Comparison of ENCODE assay signal across 9 cellular contexts in genomic region chr5:172534229-172535169, GRCh38.
A peak's percentile ranks its signal among the peaks of the same experiment; 100 is the strongest.
DNase-seq lines count a peak whose midpoint lies in the region; ATAC-seq and TF ChIP-seq lines count a peak whose summit lies in the region.
"Had no signal": no experiment of that assay in that cellular context is flagged by ENCODE, and none has a peak within 500 bp of the region (broad histone marks: within the 10 kb centered on the region; RNA-seq: fewer than 3 reads in every experiment).

No MANE protein-coding gene starts in this region.

- H3K9ac ChIP-seq in colonic mucosa (ENCODE audit: low read depth in 2 of 2, low read length in 2 of 2) = no peak overlapping the region

- no peak for TF ChIP-seq CTCF in colonic mucosa (IDR thresholded peaks at IDR 0.05)

- H3K27ac ChIP-seq in colonic mucosa = no peak overlapping the region
- no peak overlapping the region for H3K27ac ChIP-seq in naive thymus-derived CD4-positive, alpha-beta T cell (ENCODE audit: low read depth, low read length)

- H3K27me3 Mint-ChIP-seq in naive thymus-derived CD4-positive, alpha-beta T cell = peaks cover 0 to 14% (median 11%) of the 10 kb centered on the region in 5 donors

- ATAC-seq in left lobe of liver = no peak
- no peak for ATAC-seq in naive thymus-derived CD4-positive, alpha-beta T cell

- no peaks in the 10 kb centered on the region for H3K36me3 ChIP-seq in colonic mucosa
- no peaks in the 10 kb centered on the region for H3K36me3 ChIP-seq in naive thymus-derived CD4-positive, alpha-beta T cell (ENCODE audit: control insufficient read depth in 2 of 3, insufficient read depth in 3 of 3, low read length in 3 of 3)

- DNase-seq in LHCN-M2 (ENCODE audit: low read depth) (peak; percentile 22), colonic mucosa (peak; percentile 50), left lobe of liver (ENCODE audit: low spot score) (peak; percentile 31), stromal cell of bone marrow (ENCODE audit: low read depth) (peak; percentile 9), MV-4-11 (lab: John Stamatoyannopoulos, UW) (no peak), SHP77 (lab: John Stamatoyannopoulos, UW) (no peak)
- no peak for DNase-seq in naive thymus-derived CD4-positive, alpha-beta T cell
- DNase-seq: NCI-H2081 treated with DMSO at 0.1 percent for 48 hours had no signal

- no peaks in the 10 kb centered on the region for H3K4me1 ChIP-seq in colonic mucosa
- no peaks in the 10 kb centered on the region for H3K4me1 ChIP-seq in naive thymus-derived CD4-positive, alpha-beta T cell (ENCODE audit: control insufficient read depth in 2 of 2, insufficient read depth in 2 of 2, low read length in 2 of 2)

- H3K27me3 ChIP-seq in colonic mucosa = no peaks in the 10 kb centered on the region
- no peaks in the 10 kb centered on the region for H3K27me3 ChIP-seq in naive thymus-derived CD4-positive, alpha-beta T cell (ENCODE audit: control insufficient read depth in 2 of 2, insufficient read depth in 2 of 2, low read length in 2 of 2)

- H3K9me3 Mint-ChIP-seq in naive thymus-derived CD4-positive, alpha-beta T cell = peaks cover 0 to 14% (median 0%) of the 10 kb centered on the region in 11 donors

- H3K9me3 ChIP-seq in colonic mucosa = no peaks in the 10 kb centered on the region
- H3K9me3 ChIP-seq in naive thymus-derived CD4-positive, alpha-beta T cell (ENCODE audit: control insufficient read depth in 2 of 3, low read length in 3 of 3) = peaks cover 0 to 4% (median 0%) of the 10 kb centered on the region in 3 experiments

- H3K4me3 ChIP-seq in colonic mucosa = no peak overlapping the region
- H3K4me3 ChIP-seq in naive thymus-derived CD4-positive, alpha-beta T cell (ENCODE audit: low read length) = no peak overlapping the region

- intact Hi-C loops in colonic mucosa (cut with DNase I) = no loop called here
- intact Hi-C loops in naive thymus-derived CD4-positive, alpha-beta T cell (cut with micrococcal nuclease) = no loop called here

- no peaks in the 10 kb centered on the region for H3K36me3 Mint-ChIP-seq in naive thymus-derived CD4-positive, alpha-beta T cell
- H3K36me3 Mint-ChIP-seq: IgD-negative memory B cell had no signal

- POLR2A ChIA-PET in naive thymus-derived CD4-positive, alpha-beta T cell (lab: Charles Lee) = no interaction called here

- CTCF ChIA-PET in naive thymus-derived CD4-positive, alpha-beta T cell (lab: Charles Lee) = no interaction called here

- no peak overlapping the region for H3K27ac Mint-ChIP-seq in naive thymus-derived CD4-positive, alpha-beta T cell
- H3K27ac Mint-ChIP-seq: IgD-negative memory B cell had no signal

- H3K4me1 Mint-ChIP-seq in naive thymus-derived CD4-positive, alpha-beta T cell = no peaks in the 10 kb centered on the region

- H3K4me3 Mint-ChIP-seq in naive thymus-derived CD4-positive, alpha-beta T cell = no peak overlapping the region
- H3K4me3 Mint-ChIP-seq: IgD-negative memory B cell had no signal

Comparison
In these comparisons a context has a peak if more than half of its experiments do, and no peak if none do; other contexts are left out.
1. DNase-seq: peak in LHCN-M2 (single experiment), colonic mucosa (single experiment), left lobe of liver (single experiment) and stromal cell of bone marrow (single experiment); none in naive thymus-derived CD4-positive, alpha-beta T cell (0 of 9), MV-4-11 (single experiment) and SHP77 (0 of 2).